In the genomic region with DNA sequence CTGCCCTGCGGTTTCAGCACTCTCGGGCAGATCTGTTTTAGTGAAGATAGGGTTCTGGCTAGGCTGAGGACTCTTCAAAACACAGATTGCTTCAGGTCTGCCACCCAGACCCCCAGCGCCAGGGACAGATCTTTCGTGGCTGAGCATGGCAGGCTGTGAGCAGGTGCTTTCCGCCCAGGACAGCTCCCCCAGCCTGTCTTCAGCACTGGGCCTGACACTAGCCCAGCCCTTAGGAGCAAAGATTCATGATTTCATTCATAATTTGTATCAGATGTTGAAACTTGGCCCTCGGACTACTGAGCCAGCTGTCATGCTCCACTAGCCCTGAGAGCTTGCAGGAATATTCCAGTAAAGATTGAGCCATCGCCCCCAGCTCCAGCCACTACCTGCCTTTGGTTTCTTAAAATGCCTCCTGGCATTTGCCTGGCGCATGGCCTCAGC, we compare ENCODE assay signal across 19 cellular contexts. TPM values are rescaled to one million over a fixed set of nuclear protein-coding genes. Genes with fewer than 3 reads are reported as not detected.
A peak's percentile ranks its signal among the peaks of the same experiment; 100 is the strongest.
DNase-seq lines count a peak whose midpoint lies in the region; ATAC-seq and TF ChIP-seq lines count a peak whose summit lies in the region.
"Had no signal": no experiment of that assay in that cellular context is flagged by ENCODE, and none has a peak within 500 bp of the region (broad histone marks: within the 10 kb centered on the region; RNA-seq: fewer than 3 reads in every experiment).

No MANE protein-coding gene starts in this region.

- H3K9me3 Mint-ChIP-seq in dendritic cell treated with granulocyte-macrophage colony-stimulating factor and Interleukin-4, amounts not matched to agents 40 ng/mL and 50 ng/mL, for 4 days, result no peaks in the 10 kb centered on the region
- no peaks in the 10 kb centered on the region for H3K9me3 Mint-ChIP-seq in neural crest cell
- H3K9me3 Mint-ChIP-seq: GM23338; T-helper 2 cell treated with Interferon-gamma antibody and Interleukin-4, amounts not matched to agents 5 μg/mL and 100 μg/mL, for 36 hours had no signal

- no peak overlapping the region for H3K27ac ChIP-seq in esophagus squamous epithelium
- H3K27ac ChIP-seq: colonic mucosa had no signal

- H3K4me1 Mint-ChIP-seq in dendritic cell treated with granulocyte-macrophage colony-stimulating factor and Interleukin-4, amounts not matched to agents 40 ng/mL and 50 ng/mL, for 4 days (ENCODE audit: low read depth), result peaks cover 72% of the 10 kb centered on the region
- peaks cover 8% of the 10 kb centered on the region for H3K4me1 Mint-ChIP-seq in neural crest cell

- H3K27ac Mint-ChIP-seq in dendritic cell treated with granulocyte-macrophage colony-stimulating factor and Interleukin-4, amounts not matched to agents 40 ng/mL and 50 ng/mL, for 4 days, result peak overlapping the region; percentile 89
- H3K27ac Mint-ChIP-seq in neural crest cell (ENCODE audit: unreplicated experiment), result peak overlapping the region; percentile 12
- H3K27ac Mint-ChIP-seq: B cell; GM23338; T-helper 2 cell treated with Interferon-gamma antibody and Interleukin-4, amounts not matched to agents 5 μg/mL and 100 μg/mL, for 36 hours had no signal

- H3K4me1 ChIP-seq in esophagus squamous epithelium, result peaks cover 5 to 54% (median 13%) of the 10 kb centered on the region in 3 donors
- H3K4me1 ChIP-seq: colonic mucosa had no signal

- intact Hi-C loops in dendritic cell treated with granulocyte-macrophage colony-stimulating factor and Interleukin-4, amounts not matched to agents 40 ng/mL and 50 ng/mL, for 4 days (cut with micrococcal nuclease), result no loop called here
- intact Hi-C loops in esophagus squamous epithelium (cut with DNase I), result loop anchor here (5.0 to 10.0 kb wide), 2 partner anchors 38 to 330 kb away; no protein-coding TSS in a partner anchor

- TF ChIP-seq CTCF in neural crest cell (conservative IDR thresholded peaks at IDR 0.05) (no peak), esophagus squamous epithelium (IDR thresholded peaks at IDR 0.05) (no peak)

- no peak overlapping the region for H3K4me3 ChIP-seq in esophagus squamous epithelium
- H3K4me3 ChIP-seq: colonic mucosa, GM23338 had no signal

- ATAC-seq in HG03095 (IDR thresholded peaks at IDR 0.05; ENCODE audit: unreplicated experiment) (no peak), HG03354 (IDR thresholded peaks at IDR 0.05; ENCODE audit: poor library complexity, severe bottlenecking, unreplicated experiment) (no peak)
- ATAC-seq: GM23338, right cardiac atrium had no signal

- DNase-seq in AG08395 (ENCODE audit: low spot score) (peak; percentile 52), GM03348 (ENCODE audit: low spot score) (peak; percentile 78), neural crest cell (ENCODE audit: low read depth, low spot score) (no peak), putamen (ENCODE audit: low spot score) (no peak), esophagus squamous epithelium (lab: John Stamatoyannopoulos, UW) (no peak)
- DNase-seq: activated CD4-positive, CD25-positive, alpha-beta regulatory T cell; colonic mucosa; NCI-H2029; NCI-H524; right cardiac atrium; SHP77 treated with DMSO at 0.1 percent for 48 hours; stimulated activated CD4-positive, alpha-beta T cell treated with anti-CD3 and anti-CD28 coated beads, Interleukin-1b, Interleukin-23, amount 100 ng/mL, for 48 hours had no signal

- H3K27me3 ChIP-seq in esophagus squamous epithelium, result no peaks in the 10 kb centered on the region
- H3K27me3 ChIP-seq: colonic mucosa had no signal

- H3K36me3 ChIP-seq in esophagus squamous epithelium, result peaks cover 21 to 66% (median 30%) of the 10 kb centered on the region in 3 donors

- peaks cover 75% of the 10 kb centered on the region for H3K36me3 Mint-ChIP-seq in dendritic cell treated with granulocyte-macrophage colony-stimulating factor and Interleukin-4, amounts not matched to agents 40 ng/mL and 50 ng/mL, for 4 days (ENCODE audit: low read depth)
- no peaks in the 10 kb centered on the region for H3K36me3 Mint-ChIP-seq in neural crest cell (ENCODE audit: low read depth)

- WGBS in esophagus squamous epithelium, 2 donors, result 68 to 76% methylated on average over 7 to 8 of the region's 8 CpGs

- no peaks in the 10 kb centered on the region for H3K9me3 ChIP-seq in esophagus squamous epithelium
- H3K9me3 ChIP-seq: colonic mucosa had no signal

- H3K4me3 Mint-ChIP-seq in dendritic cell treated with granulocyte-macrophage colony-stimulating factor and Interleukin-4, amounts not matched to agents 40 ng/mL and 50 ng/mL, for 4 days, result no peak overlapping the region
- no peak overlapping the region for H3K4me3 Mint-ChIP-seq in neural crest cell
- H3K4me3 Mint-ChIP-seq: B cell; GM23338; T-helper 2 cell treated with Interferon-gamma antibody and Interleukin-4, amounts not matched to agents 5 μg/mL and 100 μg/mL, for 36 hours had no signal

- no peaks in the 10 kb centered on the region for H3K27me3 Mint-ChIP-seq in dendritic cell treated with granulocyte-macrophage colony-stimulating factor and Interleukin-4, amounts not matched to agents 40 ng/mL and 50 ng/mL, for 4 days
- H3K27me3 Mint-ChIP-seq in neural crest cell (ENCODE audit: low read depth), result no peaks in the 10 kb centered on the region
- H3K27me3 Mint-ChIP-seq: B cell had no signal

- no peak for TF ChIP-seq POLR2A in esophagus squamous epithelium (IDR thresholded peaks at IDR 0.05)

RNA-seq across cellular contexts. Expression of gene ADPRS, which starts 5.9 kb away (rescaled TPM):
- 33.8 and 34.0 TPM in 2 replicates for total RNA-seq in neural crest cell
- 10 to 100 TPM; 41.0 to 57.8 (median 48.1) TPM for total RNA-seq in esophagus squamous epithelium

RNA-seq across cellular contexts. Expression of gene TEKT2, which starts 10.7 kb away (rescaled TPM):
- 7.4 and 8.4 TPM in 2 replicates for total RNA-seq in neural crest cell
- total RNA-seq in esophagus squamous epithelium, result not detected
- total RNA-seq: activated CD8-positive, alpha-beta memory T cell treated with anti-CD3 and anti-CD28 coated beads for 36 hours; B cell had no signal

RNA-seq across cellular contexts. Expression of gene COL8A2, which starts 30.4 kb away (rescaled TPM):
- total RNA-seq in neural crest cell, result 0.09 TPM in 2 replicates
- total RNA-seq in esophagus squamous epithelium, result 1 to 10 TPM; 4.0 to 7.4 (median 5.1) TPM

RNA-seq across cellular contexts. Expression of gene TRAPPC3, which starts 54.6 kb away (rescaled TPM):
- total RNA-seq in neural crest cell (48.6 and 52.8 TPM in 2 replicates), esophagus squamous epithelium (100 to 1,000 TPM in 2 of 4 donors, 10 to 100 TPM in 2; 68.3 to 132 (median 112) TPM)

Comparison
In these comparisons a context has a peak if more than half of its experiments do, and no peak if none do; other contexts are left out.
1. DNase-seq: peak in AG08395 (single experiment) and GM03348 (single experiment); none in neural crest cell (single experiment), putamen (single experiment) and esophagus squamous epithelium (single experiment).